In the genomic region with DNA sequence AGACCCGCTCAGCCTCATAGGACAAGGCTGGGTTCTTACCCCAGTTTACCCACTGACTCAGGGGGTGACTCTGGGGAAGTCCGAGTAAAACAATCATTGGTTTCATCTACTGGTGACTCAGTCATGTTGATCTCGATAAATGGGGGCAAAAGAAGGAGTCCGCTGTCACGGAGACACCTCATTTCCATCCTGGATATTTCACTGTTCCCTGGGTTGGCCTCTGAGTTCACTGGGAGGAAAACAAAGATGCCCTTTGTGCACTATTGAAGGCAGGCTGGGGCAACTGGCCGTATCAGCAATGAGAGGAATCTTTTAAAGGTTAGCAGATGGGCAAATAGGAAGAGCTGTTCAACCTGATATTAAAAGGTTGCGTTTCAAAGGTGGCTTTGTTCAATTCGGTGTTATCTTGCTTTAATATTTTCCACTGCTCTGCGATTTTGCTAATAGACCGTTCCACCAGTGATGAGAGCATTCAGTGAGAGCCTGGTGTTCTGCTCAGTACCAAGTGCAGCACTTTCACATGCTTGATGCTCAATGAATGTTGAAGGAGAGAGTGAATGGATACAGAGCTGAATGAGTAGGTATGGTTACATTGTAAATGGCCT, we compare ENCODE assay signal across 1 cellular context.
TF ChIP-seq lines count a peak whose summit lies in the region.

No MANE protein-coding gene starts in this region.

TF ChIP-seq in HepG2, 621 proteins besides CTCF, POLR2A, EP300 and RAD21 (continued from another document and continues in another):
- no peak for TF ChIP-seq SRSF4 (IDR thresholded peaks at IDR 0.05; ENCODE audit: low read depth, low read length, poor library complexity, severe bottlenecking)
- no peak for TF ChIP-seq SNRNP70 (IDR thresholded peaks at IDR 0.05; ENCODE audit: low read depth, low read length)
- no peak for TF ChIP-seq U2AF2 (IDR thresholded peaks at IDR 0.05; ENCODE audit: low read depth, low read length)
- TF ChIP-seq, protein P1, sequence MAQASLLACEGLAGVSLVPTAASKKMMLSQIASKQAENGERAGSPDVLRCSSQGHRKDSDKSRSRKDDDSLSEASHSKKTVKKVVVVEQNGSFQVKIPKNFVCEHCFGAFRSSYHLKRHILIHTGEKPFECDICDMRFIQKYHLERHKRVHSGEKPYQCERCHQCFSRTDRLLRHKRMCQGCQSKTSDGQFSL (CRISPR knock-in tag; IDR thresholded peaks at IDR 0.05) = 0 out of 2 replicates have a peak, but pooled peaks have one; percentile 46
- no peak for TF ChIP-seq ZNF766 (CRISPR knock-in tag; IDR thresholded peaks at IDR 0.05; ENCODE audit: borderline replicate concordance)
- TF ChIP-seq, protein P2, sequence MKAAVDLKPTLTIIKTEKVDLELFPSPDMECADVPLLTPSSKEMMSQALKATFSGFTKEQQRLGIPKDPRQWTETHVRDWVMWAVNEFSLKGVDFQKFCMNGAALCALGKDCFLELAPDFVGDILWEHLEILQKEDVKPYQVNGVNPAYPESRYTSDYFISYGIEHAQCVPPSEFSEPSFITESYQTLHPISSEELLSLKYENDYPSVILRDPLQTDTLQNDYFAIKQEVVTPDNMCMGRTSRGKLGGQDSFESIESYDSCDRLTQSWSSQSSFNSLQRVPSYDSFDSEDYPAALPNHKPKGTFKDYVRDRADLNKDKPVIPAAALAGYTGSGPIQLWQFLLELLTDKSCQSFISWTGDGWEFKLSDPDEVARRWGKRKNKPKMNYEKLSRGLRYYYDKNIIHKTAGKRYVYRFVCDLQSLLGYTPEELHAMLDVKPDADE (CRISPR knock-in tag; IDR thresholded peaks at IDR 0.05) = no peak
- TF ChIP-seq ZNF256 (CRISPR knock-in tag; conservative IDR thresholded peaks at IDR 0.05) = 0 out of 2 replicates have a peak, but pooled peaks have one; percentile 39
- TF ChIP-seq RFX5 (IDR thresholded peaks at IDR 0.05; ENCODE audit: low read depth, low read length) = no peak
- TF ChIP-seq KDM3A (CRISPR knock-in tag; IDR thresholded peaks at IDR 0.05; ENCODE audit: low read depth) = no peak
- TF ChIP-seq KAT8 (CRISPR knock-in tag; IDR thresholded peaks at IDR 0.05) = peak; percentile 74; the same call in 1 of the 2 replicates
- TF ChIP-seq NFE2L1 (CRISPR knock-in tag; IDR thresholded peaks at IDR 0.05; ENCODE audit: borderline replicate concordance) = no peak
- 0 out of 2 replicates have a peak, but pooled peaks have one; percentile 12 for TF ChIP-seq ZNF749 (CRISPR knock-in tag; IDR thresholded peaks at IDR 0.05; ENCODE audit: borderline replicate concordance)
- TF ChIP-seq ARNTL (CRISPR knock-in tag; IDR thresholded peaks at IDR 0.05) = no peak
- TF ChIP-seq, protein P3, sequence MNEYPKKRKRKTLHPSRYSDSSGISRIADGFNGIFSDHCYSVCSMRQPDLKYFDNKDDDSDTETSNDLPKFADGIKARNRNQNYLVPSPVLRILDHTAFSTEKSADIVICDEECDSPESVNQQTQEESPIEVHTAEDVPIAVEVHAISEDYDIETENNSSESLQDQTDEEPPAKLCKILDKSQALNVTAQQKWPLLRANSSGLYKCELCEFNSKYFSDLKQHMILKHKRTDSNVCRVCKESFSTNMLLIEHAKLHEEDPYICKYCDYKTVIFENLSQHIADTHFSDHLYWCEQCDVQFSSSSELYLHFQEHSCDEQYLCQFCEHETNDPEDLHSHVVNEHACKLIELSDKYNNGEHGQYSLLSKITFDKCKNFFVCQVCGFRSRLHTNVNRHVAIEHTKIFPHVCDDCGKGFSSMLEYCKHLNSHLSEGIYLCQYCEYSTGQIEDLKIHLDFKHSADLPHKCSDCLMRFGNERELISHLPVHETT (CRISPR knock-in tag; conservative IDR thresholded peaks at IDR 0.05) = no peak
- TF ChIP-seq, protein P4, sequence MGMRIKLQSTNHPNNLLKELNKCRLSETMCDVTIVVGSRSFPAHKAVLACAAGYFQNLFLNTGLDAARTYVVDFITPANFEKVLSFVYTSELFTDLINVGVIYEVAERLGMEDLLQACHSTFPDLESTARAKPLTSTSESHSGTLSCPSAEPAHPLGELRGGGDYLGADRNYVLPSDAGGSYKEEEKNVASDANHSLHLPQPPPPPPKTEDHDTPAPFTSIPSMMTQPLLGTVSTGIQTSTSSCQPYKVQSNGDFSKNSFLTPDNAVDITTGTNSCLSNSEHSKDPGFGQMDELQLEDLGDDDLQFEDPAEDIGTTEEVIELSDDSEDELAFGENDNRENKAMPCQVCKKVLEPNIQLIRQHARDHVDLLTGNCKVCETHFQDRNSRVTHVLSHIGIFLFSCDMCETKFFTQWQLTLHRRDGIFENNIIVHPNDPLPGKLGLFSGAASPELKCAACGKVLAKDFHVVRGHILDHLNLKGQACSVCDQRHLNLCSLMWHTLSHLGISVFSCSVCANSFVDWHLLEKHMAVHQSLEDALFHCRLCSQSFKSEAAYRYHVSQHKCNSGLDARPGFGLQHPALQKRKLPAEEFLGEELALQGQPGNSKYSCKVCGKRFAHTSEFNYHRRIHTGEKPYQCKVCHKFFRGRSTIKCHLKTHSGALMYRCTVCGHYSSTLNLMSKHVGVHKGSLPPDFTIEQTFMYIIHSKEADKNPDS (CRISPR knock-in tag; IDR thresholded peaks at IDR 0.05) = no peak
- peak; percentile 70; the same call in 1 of the 2 replicates for TF ChIP-seq DR1 (CRISPR knock-in tag; IDR thresholded peaks at IDR 0.05)
- no peak for TF ChIP-seq ZNF558 (CRISPR knock-in tag; IDR thresholded peaks at IDR 0.05; ENCODE audit: borderline replicate concordance)
- TF ChIP-seq ZNF737 (CRISPR knock-in tag; IDR thresholded peaks at IDR 0.05; ENCODE audit: borderline replicate concordance) = no peak
- no peak for TF ChIP-seq LCORL (IDR thresholded peaks at IDR 0.05)
- peak; percentile 55; the same call in 1 of the 2 replicates for TF ChIP-seq LCORL (CRISPR knock-in tag; IDR thresholded peaks at IDR 0.05)
- TF ChIP-seq TSC22D2 (CRISPR knock-in tag; IDR thresholded peaks at IDR 0.05; ENCODE audit: borderline replicate concordance) = no peak
- no peak for TF ChIP-seq MTA1 (CRISPR knock-in tag; IDR thresholded peaks at IDR 0.05; ENCODE audit: borderline replicate concordance)
- peak; percentile 78 for TF ChIP-seq ZMYM4 (CRISPR knock-in tag; IDR thresholded peaks at IDR 0.05)
- TF ChIP-seq, protein P5, sequence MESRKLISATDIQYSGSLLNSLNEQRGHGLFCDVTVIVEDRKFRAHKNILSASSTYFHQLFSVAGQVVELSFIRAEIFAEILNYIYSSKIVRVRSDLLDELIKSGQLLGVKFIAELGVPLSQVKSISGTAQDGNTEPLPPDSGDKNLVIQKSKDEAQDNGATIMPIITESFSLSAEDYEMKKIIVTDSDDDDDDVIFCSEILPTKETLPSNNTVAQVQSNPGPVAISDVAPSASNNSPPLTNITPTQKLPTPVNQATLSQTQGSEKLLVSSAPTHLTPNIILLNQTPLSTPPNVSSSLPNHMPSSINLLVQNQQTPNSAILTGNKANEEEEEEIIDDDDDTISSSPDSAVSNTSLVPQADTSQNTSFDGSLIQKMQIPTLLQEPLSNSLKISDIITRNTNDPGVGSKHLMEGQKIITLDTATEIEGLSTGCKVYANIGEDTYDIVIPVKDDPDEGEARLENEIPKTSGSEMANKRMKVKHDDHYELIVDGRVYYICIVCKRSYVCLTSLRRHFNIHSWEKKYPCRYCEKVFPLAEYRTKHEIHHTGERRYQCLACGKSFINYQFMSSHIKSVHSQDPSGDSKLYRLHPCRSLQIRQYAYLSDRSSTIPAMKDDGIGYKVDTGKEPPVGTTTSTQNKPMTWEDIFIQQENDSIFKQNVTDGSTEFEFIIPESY (CRISPR knock-in tag; IDR thresholded peaks at IDR 0.05) = peak; percentile 8; the same call in 1 of the 2 replicates
- TF ChIP-seq ZNF484 (CRISPR knock-in tag; IDR thresholded peaks at IDR 0.05; ENCODE audit: borderline replicate concordance, low read depth) = no peak
- no peak for TF ChIP-seq NBN (conservative IDR thresholded peaks at IDR 0.05)
- TF ChIP-seq, protein P6, sequence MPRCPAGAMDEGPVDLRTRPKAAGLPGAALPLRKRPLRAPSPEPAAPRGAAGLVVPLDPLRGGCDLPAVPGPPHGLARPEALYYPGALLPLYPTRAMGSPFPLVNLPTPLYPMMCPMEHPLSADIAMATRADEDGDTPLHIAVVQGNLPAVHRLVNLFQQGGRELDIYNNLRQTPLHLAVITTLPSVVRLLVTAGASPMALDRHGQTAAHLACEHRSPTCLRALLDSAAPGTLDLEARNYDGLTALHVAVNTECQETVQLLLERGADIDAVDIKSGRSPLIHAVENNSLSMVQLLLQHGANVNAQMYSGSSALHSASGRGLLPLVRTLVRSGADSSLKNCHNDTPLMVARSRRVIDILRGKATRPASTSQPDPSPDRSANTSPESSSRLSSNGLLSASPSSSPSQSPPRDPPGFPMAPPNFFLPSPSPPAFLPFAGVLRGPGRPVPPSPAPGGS (CRISPR knock-in tag; IDR thresholded peaks at IDR 0.05) = no peak
- TF ChIP-seq, protein P7, sequence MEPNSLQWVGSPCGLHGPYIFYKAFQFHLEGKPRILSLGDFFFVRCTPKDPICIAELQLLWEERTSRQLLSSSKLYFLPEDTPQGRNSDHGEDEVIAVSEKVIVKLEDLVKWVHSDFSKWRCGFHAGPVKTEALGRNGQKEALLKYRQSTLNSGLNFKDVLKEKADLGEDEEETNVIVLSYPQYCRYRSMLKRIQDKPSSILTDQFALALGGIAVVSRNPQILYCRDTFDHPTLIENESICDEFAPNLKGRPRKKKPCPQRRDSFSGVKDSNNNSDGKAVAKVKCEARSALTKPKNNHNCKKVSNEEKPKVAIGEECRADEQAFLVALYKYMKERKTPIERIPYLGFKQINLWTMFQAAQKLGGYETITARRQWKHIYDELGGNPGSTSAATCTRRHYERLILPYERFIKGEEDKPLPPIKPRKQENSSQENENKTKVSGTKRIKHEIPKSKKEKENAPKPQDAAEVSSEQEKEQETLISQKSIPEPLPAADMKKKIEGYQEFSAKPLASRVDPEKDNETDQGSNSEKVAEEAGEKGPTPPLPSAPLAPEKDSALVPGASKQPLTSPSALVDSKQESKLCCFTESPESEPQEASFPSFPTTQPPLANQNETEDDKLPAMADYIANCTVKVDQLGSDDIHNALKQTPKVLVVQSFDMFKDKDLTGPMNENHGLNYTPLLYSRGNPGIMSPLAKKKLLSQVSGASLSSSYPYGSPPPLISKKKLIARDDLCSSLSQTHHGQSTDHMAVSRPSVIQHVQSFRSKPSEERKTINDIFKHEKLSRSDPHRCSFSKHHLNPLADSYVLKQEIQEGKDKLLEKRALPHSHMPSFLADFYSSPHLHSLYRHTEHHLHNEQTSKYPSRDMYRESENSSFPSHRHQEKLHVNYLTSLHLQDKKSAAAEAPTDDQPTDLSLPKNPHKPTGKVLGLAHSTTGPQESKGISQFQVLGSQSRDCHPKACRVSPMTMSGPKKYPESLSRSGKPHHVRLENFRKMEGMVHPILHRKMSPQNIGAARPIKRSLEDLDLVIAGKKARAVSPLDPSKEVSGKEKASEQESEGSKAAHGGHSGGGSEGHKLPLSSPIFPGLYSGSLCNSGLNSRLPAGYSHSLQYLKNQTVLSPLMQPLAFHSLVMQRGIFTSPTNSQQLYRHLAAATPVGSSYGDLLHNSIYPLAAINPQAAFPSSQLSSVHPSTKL (CRISPR knock-in tag; IDR thresholded peaks at IDR 0.05) = peak; percentile 91
- no peak; the same call in 1 of the 2 replicates for TF ChIP-seq ZNF747 (CRISPR knock-in tag; IDR thresholded peaks at IDR 0.05; ENCODE audit: borderline replicate concordance)
- TF ChIP-seq YY1 (IDR thresholded peaks at IDR 0.05; ENCODE audit: insufficient read depth, insufficient replicate concordance, low read depth, low read length) = no peak
- TF ChIP-seq ZNF432 (CRISPR knock-in tag; IDR thresholded peaks at IDR 0.05; ENCODE audit: borderline replicate concordance) = no peak
- TF ChIP-seq, protein P8, sequence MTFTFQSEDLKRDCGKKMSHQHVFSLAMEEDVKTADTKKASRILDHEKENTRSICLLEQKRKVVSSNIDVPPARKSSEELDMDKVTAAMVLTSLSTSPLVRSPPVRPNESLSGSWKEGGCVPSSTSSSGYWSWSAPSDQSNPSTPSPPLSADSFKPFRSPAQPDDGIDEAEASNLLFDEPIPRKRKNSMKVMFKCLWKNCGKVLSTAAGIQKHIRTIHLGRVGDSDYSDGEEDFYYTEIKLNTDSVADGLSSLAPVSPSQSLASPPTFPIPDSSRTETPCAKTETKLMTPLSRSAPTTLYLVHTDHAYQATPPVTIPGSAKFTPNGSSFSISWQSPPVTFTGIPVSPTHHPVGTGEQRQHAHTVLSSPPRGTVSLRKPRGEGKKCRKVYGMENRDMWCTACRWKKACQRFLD (CRISPR knock-in tag; IDR thresholded peaks at IDR 0.05; ENCODE audit: borderline replicate concordance) = no peak
- no peak for TF ChIP-seq SETDB1 (CRISPR knock-in tag; IDR thresholded peaks at IDR 0.05; ENCODE audit: borderline replicate concordance)
- TF ChIP-seq PRPF4 (IDR thresholded peaks at IDR 0.05; ENCODE audit: low read depth, low read length, poor library complexity, severe bottlenecking) = no peak
- no peak for TF ChIP-seq NFKB2 (CRISPR knock-in tag; IDR thresholded peaks at IDR 0.05; ENCODE audit: borderline replicate concordance)
- TF ChIP-seq ZFP1 (CRISPR knock-in tag; IDR thresholded peaks at IDR 0.05) = peak; percentile 49; the same call in 1 of the 2 replicates
- TF ChIP-seq KLF11 (CRISPR knock-in tag; IDR thresholded peaks at IDR 0.05) = peak; percentile 19; the same call in 1 of the 2 replicates
- TF ChIP-seq ZNF180 (CRISPR knock-in tag; IDR thresholded peaks at IDR 0.05; ENCODE audit: borderline replicate concordance, low read depth) = no peak
- TF ChIP-seq CHD2 (IDR thresholded peaks at IDR 0.05; ENCODE audit: low read depth, low read length) = no peak
- no peak for TF ChIP-seq MTA3 (CRISPR knock-in tag; IDR thresholded peaks at IDR 0.05)
- TF ChIP-seq, protein P9, sequence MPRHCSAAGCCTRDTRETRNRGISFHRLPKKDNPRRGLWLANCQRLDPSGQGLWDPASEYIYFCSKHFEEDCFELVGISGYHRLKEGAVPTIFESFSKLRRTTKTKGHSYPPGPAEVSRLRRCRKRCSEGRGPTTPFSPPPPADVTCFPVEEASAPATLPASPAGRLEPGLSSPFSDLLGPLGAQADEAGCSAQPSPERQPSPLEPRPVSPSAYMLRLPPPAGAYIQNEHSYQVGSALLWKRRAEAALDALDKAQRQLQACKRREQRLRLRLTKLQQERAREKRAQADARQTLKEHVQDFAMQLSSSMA (CRISPR knock-in tag; IDR thresholded peaks at IDR 0.05) = no peak
- TF ChIP-seq, protein P10, sequence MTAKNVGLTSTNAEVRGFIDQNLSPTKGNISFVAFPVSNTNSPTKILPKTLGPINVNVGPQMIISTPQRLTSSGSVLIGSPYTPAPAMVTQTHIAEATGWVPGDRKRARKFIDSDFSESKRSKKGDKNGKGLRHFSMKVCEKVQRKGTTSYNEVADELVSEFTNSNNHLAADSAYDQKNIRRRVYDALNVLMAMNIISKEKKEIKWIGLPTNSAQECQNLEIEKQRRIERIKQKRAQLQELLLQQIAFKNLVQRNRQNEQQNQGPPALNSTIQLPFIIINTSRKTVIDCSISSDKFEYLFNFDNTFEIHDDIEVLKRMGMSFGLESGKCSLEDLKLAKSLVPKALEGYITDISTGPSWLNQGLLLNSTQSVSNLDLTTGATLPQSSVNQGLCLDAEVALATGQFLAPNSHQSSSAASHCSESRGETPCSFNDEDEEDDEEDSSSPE (CRISPR knock-in tag; IDR thresholded peaks at IDR 0.05) = 0 out of 2 replicates have a peak, but pooled peaks have one; percentile 14
- TF ChIP-seq ZNF720 (CRISPR knock-in tag; IDR thresholded peaks at IDR 0.05) = no peak
- peak; percentile 52; the same call in 1 of the 2 replicates for TF ChIP-seq GATAD1 (CRISPR knock-in tag; IDR thresholded peaks at IDR 0.05)
- no peak for TF ChIP-seq ZBTB42 (CRISPR knock-in tag; IDR thresholded peaks at IDR 0.05)
- TF ChIP-seq ZNF292 (CRISPR knock-in tag; IDR thresholded peaks at IDR 0.05; ENCODE audit: borderline replicate concordance, low read depth) = peak; percentile 88
- TF ChIP-seq TBP (CRISPR knock-in tag; IDR thresholded peaks at IDR 0.05) = no peak
- TF ChIP-seq ZNF547 (CRISPR knock-in tag; IDR thresholded peaks at IDR 0.05) = no peak
- TF ChIP-seq ZMYM2 (CRISPR knock-in tag; IDR thresholded peaks at IDR 0.05) = no peak
